25 cellular contexts compared by ENCODE assay signal in the genomic region with DNA sequence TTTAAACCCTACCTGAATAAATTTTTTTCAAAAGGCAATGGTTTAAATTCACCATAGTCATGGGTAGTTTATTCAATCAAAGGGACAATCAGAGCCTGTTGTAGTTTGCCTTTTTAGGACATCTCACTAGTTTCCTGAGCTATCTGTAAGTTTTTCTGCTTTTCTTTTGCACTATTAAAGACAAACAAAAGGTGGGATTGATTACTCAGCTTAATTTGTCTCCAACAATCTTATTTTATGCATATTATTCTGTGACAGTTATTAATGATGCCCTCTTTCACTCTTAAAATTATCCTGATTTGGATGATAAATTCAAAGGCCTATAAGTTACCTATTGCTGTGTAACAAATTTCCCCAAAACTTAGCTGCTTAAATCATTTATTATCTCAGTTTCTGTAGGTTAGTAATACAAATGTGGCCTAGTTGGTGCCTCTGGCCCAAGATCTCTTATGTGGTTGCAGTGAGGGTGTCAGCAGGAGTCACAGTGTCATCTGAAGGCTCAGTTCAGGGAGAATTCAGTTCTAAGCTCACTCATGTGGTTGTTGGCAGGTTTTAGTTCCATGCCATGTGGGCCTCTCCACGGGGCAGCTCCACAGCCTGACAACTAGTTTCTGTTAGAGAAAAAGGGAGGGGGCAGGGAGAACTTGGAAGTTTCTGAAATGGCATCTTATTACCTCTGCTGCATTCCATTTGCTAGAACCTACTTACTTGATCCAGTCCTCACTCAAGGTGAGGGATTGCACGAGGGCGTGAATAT. TPM values are rescaled to one million over a fixed set of nuclear protein-coding genes. Genes with fewer than 3 reads are reported as not detected.
DNase-seq lines count a peak whose midpoint lies in the region; ATAC-seq, FAIRE-seq and TF ChIP-seq lines count a peak whose summit lies in the region.
"Had no signal": no experiment of that assay in that cellular context is flagged by ENCODE, and none has a peak within 500 bp of the region (broad histone marks: within the 10 kb centered on the region; RNA-seq: fewer than 3 reads in every experiment).

No MANE protein-coding gene starts in this region.

- peaks cover 62% of the 10 kb centered on the region for H3K4me1 Mint-ChIP-seq in activated T-cell treated with anti-CD3 and anti-CD28 coated beads, Interleukin-2, amount 50 U/mL, for 4 hours (ENCODE audit: low read depth)
- H3K4me1 Mint-ChIP-seq in activated T-cell treated with anti-CD3 and anti-CD28 coated beads, Interleukin-2, amount 50 U/mL, for 72 hours (ENCODE audit: low read depth), result peaks cover 38% of the 10 kb centered on the region

- POLR2A ChIA-PET in K562 (lab: Yijun Ruan, JAX), result no interaction called here

- peaks cover 29% of the 10 kb centered on the region for H3K36me3 Mint-ChIP-seq in activated T-cell treated with anti-CD3 and anti-CD28 coated beads, Interleukin-2, amount 50 U/mL, for 4 hours (ENCODE audit: insufficient read depth)
- H3K36me3 Mint-ChIP-seq in activated T-cell treated with anti-CD3 and anti-CD28 coated beads, Interleukin-2, amount 50 U/mL, for 72 hours (ENCODE audit: insufficient read depth in 2 of 2), result peaks cover 3 to 15% of the 10 kb centered on the region in 2 donors

- 76% methylated on average over 3 of the region's 3 CpGs for WGBS in K562 (ENCODE audit: insufficient coverage, low coverage, missing lambda C conversion rate)
- 80% methylated on average over 1 of the region's 3 CpGs for WGBS in mammary epithelial cell (ENCODE audit: low coverage, missing lambda C conversion rate)

- H3K9me1 ChIP-seq in K562 (ENCODE audit: control insufficient read depth, insufficient read depth, low read length), result no peaks in the 10 kb centered on the region

- H4K20me1 ChIP-seq in Loucy (ENCODE audit: insufficient read depth, low read length, poor library complexity, severe bottlenecking) (peaks cover 40% of the 10 kb centered on the region), K562 (replicated peaks; ENCODE audit: control insufficient read depth, insufficient read depth, low read length) (0 out of 2 replicates have a peak, but pooled peaks cover 3% of the 10 kb centered on the region), mammary epithelial cell (ENCODE audit: insufficient read depth, low read length) (peaks cover 9% of the 10 kb centered on the region)

- TF ChIP-seq POLR2A in K562 (conservative IDR thresholded peaks at IDR 0.05), result no peak

- no peak for TF ChIP-seq RAD21 in K562 (CRISPR knock-in tag; conservative IDR thresholded peaks at IDR 0.05 in 1 of 2, IDR thresholded peaks at IDR 0.05 in 1 of 2)

- H3K79me2 ChIP-seq in Loucy (ENCODE audit: insufficient read depth, low read length), result peaks cover 96% of the 10 kb centered on the region
- H3K79me2 ChIP-seq in K562 (ENCODE audit: control insufficient read depth, insufficient read depth, low read length), result peaks cover 99% of the 10 kb centered on the region
- peaks cover 95% of the 10 kb centered on the region for H3K79me2 ChIP-seq in mammary epithelial cell (ENCODE audit: insufficient read depth, low read length)

- no peak overlapping the region for H3K27ac Mint-ChIP-seq in activated T-cell treated with anti-CD3 and anti-CD28 coated beads, Interleukin-2, amount 50 U/mL, for 72 hours
- H3K27ac Mint-ChIP-seq: activated naive CD8-positive, alpha-beta T cell treated with anti-CD3 and anti-CD28 coated beads, Interleukin-2, amount 10 ng/mL, durations not matched to agents 7 days and 5 days had no signal

- intact Hi-C loops in K562 (cut with micrococcal nuclease), result no loop called here
- intact Hi-C loops in mammary epithelial cell (cut with micrococcal nuclease), result no loop called here

- in situ Hi-C loops in K562 (cut with MboI), result no loop called here
- in situ Hi-C loops in mammary epithelial cell (cut with MboI; ENCODE audit: low sequenced_read_pairs in 2 of 2), result no loop called here

- H3K4me1 ChIP-seq in Loucy (ENCODE audit: insufficient read depth, low read length, poor library complexity, severe bottlenecking), result peaks cover 59% of the 10 kb centered on the region
- H3K4me1 ChIP-seq in K562 (replicated peaks in 1 of 2; ENCODE audit: control insufficient read depth in 2 of 2, insufficient read depth in 2 of 2, low read length in 2 of 2), result peaks cover 22 to 38% of the 10 kb centered on the region in 2 experiments
- H3K4me1 ChIP-seq in skeletal muscle tissue (ENCODE audit: control insufficient read depth in 3 of 3, insufficient read depth in 3 of 3, low read length in 3 of 3), result peaks cover 13 to 27% (median 22%) of the 10 kb centered on the region in 3 donors
- no peaks in the 10 kb centered on the region for H3K4me1 ChIP-seq in mammary epithelial cell (ENCODE audit: insufficient read depth, low read length)
- H3K4me1 ChIP-seq: A549 had no signal

- H3K27me3 Mint-ChIP-seq in activated T-cell treated with anti-CD3 and anti-CD28 coated beads, Interleukin-2, amount 50 U/mL, for 4 hours (ENCODE audit: low read depth), result no peaks in the 10 kb centered on the region
- H3K27me3 Mint-ChIP-seq in activated T-cell treated with anti-CD3 and anti-CD28 coated beads, Interleukin-2, amount 50 U/mL, for 72 hours (ENCODE audit: low read depth), result no peaks in the 10 kb centered on the region
- H3K27me3 Mint-ChIP-seq: activated naive CD8-positive, alpha-beta T cell treated with anti-CD3 and anti-CD28 coated beads, Interleukin-2, amount 10 ng/mL, durations not matched to agents 7 days and 5 days; CD8-positive, alpha-beta memory T cell; central memory CD8-positive, alpha-beta T cell had no signal

- H3F3A ChIP-seq in Loucy (ENCODE audit: low read depth), result peaks cover 11% of the 10 kb centered on the region; the same call in 1 of the 2 replicates

- no peaks in the 10 kb centered on the region for H3K9me3 ChIP-seq in Loucy (ENCODE audit: insufficient read depth, low read depth, low read length)
- no peaks in the 10 kb centered on the region for H3K9me3 ChIP-seq in K562 (replicated peaks; ENCODE audit: control insufficient read depth, insufficient read depth, low read depth, low read length)
- no peaks in the 10 kb centered on the region for H3K9me3 ChIP-seq in skeletal muscle tissue (ENCODE audit: control insufficient read depth in 3 of 3, low read length in 3 of 3)
- no peaks in the 10 kb centered on the region for H3K9me3 ChIP-seq in mammary epithelial cell (replicated peaks; ENCODE audit: insufficient read depth, low read length)
- H3K9me3 ChIP-seq: A549, left lung, transverse colon had no signal

- H3K27me3 ChIP-seq in Loucy (ENCODE audit: insufficient read depth, low read length, poor library complexity, severe bottlenecking), result no peaks in the 10 kb centered on the region
- H3K27me3 ChIP-seq in K562 (ENCODE audit: control insufficient read depth in 2 of 2, insufficient read depth in 2 of 2, low read length in 2 of 2), result no peaks in the 10 kb centered on the region
- no peaks in the 10 kb centered on the region for H3K27me3 ChIP-seq in skeletal muscle tissue (ENCODE audit: control insufficient read depth in 3 of 3, insufficient read depth in 3 of 3, low read length in 3 of 3)
- no peaks in the 10 kb centered on the region for H3K27me3 ChIP-seq in mammary epithelial cell (ENCODE audit: insufficient read depth, low read length)
- H3K27me3 ChIP-seq: left lung, transverse colon had no signal

- no TSS peak for BruUV-seq in K562 (replicated peaks; lab: Mats Ljungman, UMichigan)
- BruUV-seq in mammary epithelial cell (replicated peaks; lab: Mats Ljungman, UMichigan), result no TSS peak

- dilution Hi-C loops in mammary epithelial cell (cut with HindIII; ENCODE audit: low sequenced_read_pairs), result no loop called here

- CTCF ChIA-PET in K562 (lab: Yijun Ruan, JAX; ENCODE audit: low intra/inter-chr PET ratio) (no interaction called here), mammary epithelial cell (lab: Charles Lee; ENCODE audit: low non-redundant PET) (no interaction called here)

- no peak for FAIRE-seq in K562 (lab: Jason Lieb, UNC)
- FAIRE-seq: A549, endothelial cell of umbilical vein, G401.6, islet of Langerhans had no signal

- H3K9ac ChIP-seq in Loucy (ENCODE audit: low read depth, low read length, poor library complexity, severe bottlenecking), result peak overlapping the region; percentile 52
- no peak overlapping the region; a peak in 1 of 4 replicates for H3K9ac ChIP-seq in K562 (ENCODE audit: insufficient read depth in 1 of 2, low read depth in 2 of 2, low read length in 2 of 2)
- no peak overlapping the region for H3K9ac ChIP-seq in skeletal muscle tissue (ENCODE audit: low read depth in 1 of 3, low read length in 3 of 3)
- no peak overlapping the region for H3K9ac ChIP-seq in mammary epithelial cell (ENCODE audit: insufficient read depth, low read length)

- peak; percentile 18 to 43 for ATAC-seq in activated T-cell treated with anti-CD3 and anti-CD28 coated beads, Interleukin-2, amount 50 U/mL, for 4 hours
- no peak for ATAC-seq in activated T-cell treated with anti-CD3 and anti-CD28 coated beads, Interleukin-2, amount 50 U/mL, for 72 hours (replicated peaks in 1 of 2)
- no peak for ATAC-seq in K562
- no peak for ATAC-seq in HG02884 (IDR thresholded peaks at IDR 0.05; ENCODE audit: unreplicated experiment)
- ATAC-seq: A549, left lung had no signal

- H3K36me3 ChIP-seq in Loucy (ENCODE audit: insufficient read depth, low read length) (peaks cover 11% of the 10 kb centered on the region; the same call in 1 of the 2 replicates), K562 (ENCODE audit: control insufficient read depth, insufficient read depth, low read length) (peaks cover 17% of the 10 kb centered on the region), skeletal muscle tissue (ENCODE audit: control insufficient read depth in 3 of 3, insufficient read depth in 3 of 3, low read length in 3 of 3) (no peaks in the 10 kb centered on the region), mammary epithelial cell (ENCODE audit: insufficient read depth, low read length) (no peaks in the 10 kb centered on the region)
- H3K36me3 ChIP-seq: left lung, transverse colon had no signal

- no peaks in the 10 kb centered on the region for H3K9me2 ChIP-seq in Loucy (replicated peaks; ENCODE audit: low read depth, low read length)

- H2AFZ ChIP-seq in Loucy (ENCODE audit: low read length), result no peak overlapping the region
- no peak overlapping the region for H2AFZ ChIP-seq in K562 (ENCODE audit: low read depth, low read length)
- H2AFZ ChIP-seq in mammary epithelial cell (ENCODE audit: low read depth, low read length), result no peak overlapping the region

- no peak for TF ChIP-seq EP300 in K562 (IDR thresholded peaks at IDR 0.05; ENCODE audit: low read length)

- no peak for TF ChIP-seq CTCF in Loucy (conservative IDR thresholded peaks at IDR 0.05; ENCODE audit: low read length)
- no peak for TF ChIP-seq CTCF in K562 (IDR thresholded peaks at IDR 0.05 in 2 of 3, conservative IDR thresholded peaks at IDR 0.05 in 1 of 3; ENCODE audit: insufficient read depth in 2 of 3, low read depth in 1 of 3, low read length in 3 of 3)
- TF ChIP-seq CTCF in mammary epithelial cell (conservative IDR thresholded peaks at IDR 0.05 in 1 of 2, IDR thresholded peaks at IDR 0.05 in 1 of 2; ENCODE audit: extremely low read depth in 1 of 2, insufficient read depth in 1 of 2, low read depth in 1 of 2, low read length in 2 of 2), result no peak

- no peak for DNase-seq in activated T-cell treated with anti-CD3 and anti-CD28 coated beads, Interleukin-2, amount 50 U/mL, for 4 hours
- DNase-seq in activated T-cell treated with anti-CD3 and anti-CD28 coated beads, Interleukin-2, amount 50 U/mL, for 72 hours, result no peak
- DNase-seq in K562 (ENCODE audit: extremely low read depth in 1 of 4, low spot score in 3 of 4) (no peak), mammary epithelial cell (no peak), Kasumi-1 (lab: John Stamatoyannopoulos, UW) (no peak)
- DNase-seq: activated CD4-positive, alpha-beta T cell treated with anti-CD3 and anti-CD28 coated beads, Interleukin-2, amount 50 U/mL, for 1 hour; activated naive CD8-positive, alpha-beta T cell treated with anti-CD3 and anti-CD28 coated beads, Interleukin-2, amount 10 ng/mL, durations not matched to agents 7 days and 5 days; CD8-positive, alpha-beta memory T cell; DMS153; left lung; NK-92 treated with Interleukin-12 subunit alpha and Interleukin-12 subunit beta, amount 100 ng/mL, for 24 hours; SHP77; stimulated activated CD4-positive, alpha-beta T cell treated with anti-CD3 and anti-CD28 coated beads, Interleukin-1b, Interleukin-23, amount 100 ng/mL, for 48 hours; stimulated activated CD8-positive, alpha-beta memory T cell treated with anti-CD3 and anti-CD28 coated beads, Interleukin-4, amount 100 ng/mL, for 48 hours; T1000; transverse colon had no signal

- H3K4me3 Mint-ChIP-seq in activated T-cell treated with anti-CD3 and anti-CD28 coated beads, Interleukin-2, amount 50 U/mL, for 4 hours, result no peak overlapping the region
- no peak overlapping the region for H3K4me3 Mint-ChIP-seq in activated T-cell treated with anti-CD3 and anti-CD28 coated beads, Interleukin-2, amount 50 U/mL, for 72 hours
- H3K4me3 Mint-ChIP-seq: activated naive CD8-positive, alpha-beta T cell treated with anti-CD3 and anti-CD28 coated beads, Interleukin-2, amount 10 ng/mL, durations not matched to agents 7 days and 5 days; CD8-positive, alpha-beta memory T cell; central memory CD8-positive, alpha-beta T cell had no signal

- H3K4me3 ChIP-seq in Loucy (ENCODE audit: low read length, poor library complexity, severe bottlenecking), result peak overlapping the region; percentile 6
- H3K4me3 ChIP-seq in K562, result no peak overlapping the region
- H3K4me3 ChIP-seq in skeletal muscle tissue (ENCODE audit: low read length in 3 of 3), result no peak overlapping the region
- no peak overlapping the region for H3K4me3 ChIP-seq in mammary epithelial cell (replicated peaks in 1 of 3; ENCODE audit: insufficient read depth in 1 of 3, low read depth in 2 of 3, low read length in 3 of 3)
- H3K4me3 ChIP-seq: A549, left lung, skin epidermis, transverse colon had no signal

- H3K27ac ChIP-seq in K562 (ENCODE audit: extremely low read depth, low read depth, low read length), result no peak overlapping the region
- H3K27ac ChIP-seq in skeletal muscle tissue (ENCODE audit: low read depth, low read length), result peak overlapping the region; percentile 14
- H3K27ac ChIP-seq in mammary epithelial cell (ENCODE audit: insufficient read depth, low read depth, low read length), result no peak overlapping the region
- H3K27ac ChIP-seq: A549, left lung, skin epidermis, transverse colon had no signal

- H3K9me3 Mint-ChIP-seq in activated T-cell treated with anti-CD3 and anti-CD28 coated beads, Interleukin-2, amount 50 U/mL, for 4 hours, result no peaks in the 10 kb centered on the region
- H3K9me3 Mint-ChIP-seq in activated T-cell treated with anti-CD3 and anti-CD28 coated beads, Interleukin-2, amount 50 U/mL, for 72 hours, result no peaks in the 10 kb centered on the region
- H3K9me3 Mint-ChIP-seq: activated naive CD8-positive, alpha-beta T cell treated with anti-CD3 and anti-CD28 coated beads, Interleukin-2, amount 10 ng/mL, durations not matched to agents 7 days and 5 days; CD8-positive, alpha-beta memory T cell; central memory CD8-positive, alpha-beta T cell had no signal

- peak overlapping the region; percentile 54 for H3K4me2 ChIP-seq in Loucy (ENCODE audit: low read depth, low read length, poor library complexity, severe bottlenecking)
- H3K4me2 ChIP-seq in K562 (ENCODE audit: insufficient read depth, low read length), result no peak overlapping the region
- no peak overlapping the region for H3K4me2 ChIP-seq in mammary epithelial cell (ENCODE audit: insufficient read depth, low read depth, low read length)
- H3K4me2 ChIP-seq: A549 had no signal

RNA-seq across cellular contexts. Expression of gene ARMC8, which starts 16.0 kb away (rescaled TPM):
- 10 to 100 TPM; 51.4 to 54.6 (median 52.4) TPM for total RNA-seq in activated T-cell treated with anti-CD3 and anti-CD28 coated beads, Interleukin-2, amount 50 U/mL, for 4 hours
- 10 to 100 TPM; 36.8 to 40.2 TPM for total RNA-seq in activated T-cell treated with anti-CD3 and anti-CD28 coated beads, Interleukin-2, amount 50 U/mL, for 72 hours
- 165 and 168 TPM in 2 replicates for total RNA-seq in K562 (2011; cell fraction: chromatin; rRNA removed; ENCODE audit: low replicate concordance)
- total RNA-seq in K562 (2011; cell fraction: nucleolus; rRNA removed), result 84.4 and 85.4 TPM in 2 replicates
- total RNA-seq in K562 (2011; cell fraction: nucleoplasm; rRNA removed), result 96.1 and 121 TPM in 2 replicates
- total RNA-seq in K562 (2014; rRNA removed) (22.0 and 22.4 TPM in 2 replicates), K562 (2014; rRNA removed; fragmentation: Illumina TruSeq; extraction: Trizol) (43.6 and 51.1 TPM in 2 replicates), K562 (2015; rRNA removed; fragmentation: Illumina TruSeq; extraction: Trizol) (33.5 and 37.3 TPM in 2 replicates), K562 (2021) (33.5 and 39.7 TPM in 2 replicates), skeletal muscle tissue (60.5 TPM), mammary epithelial cell (10 to 100 TPM; 37.3 to 67.5 TPM)
- polyA plus RNA-seq in K562 (2011; rRNA removed) (69.2 and 76.1 TPM in 2 replicates), K562 (2014; fragmentation: Illumina TruSeq; extraction: Trizol) (32.2 and 37.6 TPM in 2 replicates), K562 (2014; fragmentation: Nextera tagmentation; extraction: Ambion mirVana) (10 to 100 TPM; 33.7 to 53.9 TPM), K562 (2014; rRNA removed) (25.7 and 25.8 TPM in 2 replicates), mammary epithelial cell (40.9 TPM)
- polyA plus RNA-seq in K562 (2011; cell fraction: cytosol; rRNA removed), result 49.0 and 59.2 TPM in 2 replicates
- polyA plus RNA-seq in K562 (2011; cell fraction: nucleus; rRNA removed), result 104 and 119 TPM in 2 replicates
- 18.5 and 22.9 TPM in 2 replicates for polyA plus RNA-seq in K562 (2012)
- 124 and 144 TPM in 2 replicates for polyA minus RNA-seq in K562 (2011; rRNA and poly(A)+ RNA removed)
- polyA minus RNA-seq in K562 (2011; cell fraction: cytosol; rRNA and poly(A)+ RNA removed), result 28.2 and 49.7 TPM in 2 replicates
- 95.2 and 160 TPM in 2 replicates for polyA minus RNA-seq in K562 (2011; cell fraction: nucleus; rRNA and poly(A)+ RNA removed)
- polyA minus RNA-seq in mammary epithelial cell, result 225 TPM

RNA-seq across cellular contexts. Expression of gene DBR1, which starts 28.4 kb away (rescaled TPM):
- total RNA-seq in activated T-cell treated with anti-CD3 and anti-CD28 coated beads, Interleukin-2, amount 50 U/mL, for 4 hours, result 10 to 100 TPM; 36.2 to 40.9 (median 37.8) TPM
- 10 to 100 TPM; 22.0 TPM for total RNA-seq in activated T-cell treated with anti-CD3 and anti-CD28 coated beads, Interleukin-2, amount 50 U/mL, for 72 hours
- total RNA-seq in K562 (2011; cell fraction: chromatin; rRNA removed; ENCODE audit: low replicate concordance), result 11.2 and 26.9 TPM in 2 replicates
- 5.7 and 6.6 TPM in 2 replicates for total RNA-seq in K562 (2011; cell fraction: nucleolus; rRNA removed)
- total RNA-seq in K562 (2011; cell fraction: nucleoplasm; rRNA removed), result 12.8 and 15.4 TPM in 2 replicates
- total RNA-seq in K562 (2014; rRNA removed), result 8.8 and 11.3 TPM in 2 replicates
- total RNA-seq in K562 (2014; rRNA removed; fragmentation: Illumina TruSeq; extraction: Trizol), result 13.8 and 14.1 TPM in 2 replicates
- 13.3 and 13.4 TPM in 2 replicates for total RNA-seq in K562 (2015; rRNA removed; fragmentation: Illumina TruSeq; extraction: Trizol)
- total RNA-seq in K562 (2021), result 12.4 and 13.1 TPM in 2 replicates
- polyA plus RNA-seq in K562 (2011; rRNA removed), result 8.1 and 10.9 TPM in 2 replicates
- polyA plus RNA-seq in K562 (2011; cell fraction: cytosol; rRNA removed), result 5.4 and 7.0 TPM in 2 replicates
- polyA plus RNA-seq in K562 (2011; cell fraction: nucleus; rRNA removed), result 4.5 and 5.5 TPM in 2 replicates
- 6.9 and 9.5 TPM in 2 replicates for polyA plus RNA-seq in K562 (2012)
- polyA plus RNA-seq in K562 (2014; fragmentation: Illumina TruSeq; extraction: Trizol), result 11.0 and 12.1 TPM in 2 replicates
- 1 to 10 TPM; 2.7 to 6.0 TPM for polyA plus RNA-seq in K562 (2014; fragmentation: Nextera tagmentation; extraction: Ambion mirVana)
- 9.6 and 11.3 TPM in 2 replicates for polyA plus RNA-seq in K562 (2014; rRNA removed)
- polyA minus RNA-seq in K562 (2011; rRNA and poly(A)+ RNA removed), result 7.2 and 8.7 TPM in 2 replicates
- polyA minus RNA-seq in K562 (2011; cell fraction: cytosol; rRNA and poly(A)+ RNA removed), result 6.2 and 6.3 TPM in 2 replicates
- polyA minus RNA-seq in K562 (2011; cell fraction: nucleus; rRNA and poly(A)+ RNA removed), result 3.6 and 6.0 TPM in 2 replicates
- total RNA-seq in skeletal muscle tissue, result 17.2 TPM
- total RNA-seq in mammary epithelial cell, result 10 to 100 TPM; 12.5 to 16.7 TPM
- 11.2 TPM for polyA plus RNA-seq in mammary epithelial cell
- polyA minus RNA-seq in mammary epithelial cell, result 6.6 TPM

Comparison
In these comparisons a context has a peak if more than half of its experiments do, and no peak if none do; other contexts are left out.
1. ATAC-seq: peak in activated T-cell treated with anti-CD3 and anti-CD28 coated beads, Interleukin-2, amount 50 U/mL, for 4 hours (2 of 2); none in activated T-cell treated with anti-CD3 and anti-CD28 coated beads, Interleukin-2, amount 50 U/mL, for 72 hours (0 of 2), K562 (single experiment) and HG02884 (single experiment).